13 cellular contexts compared by ENCODE assay signal in genomic region chr21:45031231-45032191, GRCh38. TPM values are rescaled to one million over a fixed set of nuclear protein-coding genes. Genes with fewer than 3 reads are reported as not detected.
A peak's percentile ranks its signal among the peaks of the same experiment; 100 is the strongest.
DNase-seq lines count a peak whose midpoint lies in the region; ATAC-seq and TF ChIP-seq lines count a peak whose summit lies in the region.
"Had no signal": no experiment of that assay in that cellular context is flagged by ENCODE, and none has a peak within 500 bp of the region (broad histone marks: within the 10 kb centered on the region; RNA-seq: fewer than 3 reads in every experiment).

No MANE protein-coding gene starts in this region.

- H3K79me1 ChIP-seq in mesenchymal stem cell (replicated peaks; ENCODE audit: low read length, poor library complexity, severe bottlenecking) = no peaks in the 10 kb centered on the region

- POLR2A ChIA-PET in PC-3 (lab: Charles Lee; ENCODE audit: unreplicated experiment) = no interaction called here

- TF ChIP-seq CTCF in PC-3 (conservative IDR thresholded peaks at IDR 0.05; ENCODE audit: low read depth, low read length) (no peak), coronary artery (IDR thresholded peaks at IDR 0.05) (no peak), tibial artery (IDR thresholded peaks at IDR 0.05) (no peak), CD14-positive monocyte (IDR thresholded peaks at IDR 0.05) (no peak)

- H3K9me3 ChIP-seq in PC-3 (ENCODE audit: low read length) (no peaks in the 10 kb centered on the region), mesenchymal stem cell (ENCODE audit: control insufficient read depth, low read length) (peaks cover 6% of the 10 kb centered on the region), tibial artery (no peaks in the 10 kb centered on the region)
- H3K9me3 ChIP-seq: neutrophil had no signal

- H3K27ac Mint-ChIP-seq in CD14-positive monocyte = no peak overlapping the region

- ATAC-seq in PC-3 = no peak

- H3K9me3 Mint-ChIP-seq in CD14-positive monocyte = peaks cover 2 to 10% (median 8%) of the 10 kb centered on the region in 7 donors

- H3K23ac ChIP-seq in mesenchymal stem cell (ENCODE audit: low read length in 2 of 2) = no peak overlapping the region

- H3K36me3 Mint-ChIP-seq in CD14-positive monocyte = no peaks in the 10 kb centered on the region

- no peak overlapping the region for H3K9ac ChIP-seq in PC-3 (ENCODE audit: low read length)
- no peak overlapping the region for H3K9ac ChIP-seq in mesenchymal stem cell (ENCODE audit: low read length)

- H3K9me2 ChIP-seq in PC-3 (replicated peaks; ENCODE audit: low read length) = no peaks in the 10 kb centered on the region

- H2BK12ac ChIP-seq in mesenchymal stem cell (ENCODE audit: low read length in 2 of 2) = no peak overlapping the region

- H3K36me3 ChIP-seq in PC-3 (ENCODE audit: low read depth, low read length) = no peaks in the 10 kb centered on the region
- H3K36me3 ChIP-seq in mesenchymal stem cell (ENCODE audit: control insufficient read depth in 1 of 2, insufficient read depth in 2 of 2, low read depth in 1 of 2, low read length in 2 of 2) = peaks cover 0 to 6% of the 10 kb centered on the region in 2 experiments
- H3K36me3 ChIP-seq in tibial artery = no peaks in the 10 kb centered on the region
- H3K36me3 ChIP-seq: neutrophil had no signal

- no peak for DNase-seq in PC-3
- no peak for DNase-seq in coronary artery (ENCODE audit: low spot score)
- DNase-seq in mesenchymal stem cell = no peak
- peak in 1 of 2 donors; percentile 67 for DNase-seq in tibial artery
- DNase-seq in CD14-positive monocyte (ENCODE audit: low spot score) = no peak
- no peak for DNase-seq in NCI-H2081 treated with DMSO at 0.1 percent for 48 hours (lab: John Stamatoyannopoulos, UW)
- no peak for DNase-seq in GOT3 (lab: John Stamatoyannopoulos, UW)
- no peak for DNase-seq in NCI-H510A (lab: John Stamatoyannopoulos, UW)
- DNase-seq: activated CD4-positive, alpha-beta T cell treated with anti-CD3 and anti-CD28 coated beads, Interleukin-2, amount 50 U/mL, for 4 hours; activated T-cell treated with anti-CD3 and anti-CD28 coated beads for 4 hours; Caco-2; stimulated activated naive CD4-positive, alpha-beta T cell had no signal

- H3K79me2 ChIP-seq in PC-3 (ENCODE audit: low read length) = no peaks in the 10 kb centered on the region

- 89% methylated on average over 31 of the region's 31 CpGs for WGBS in mesenchymal stem cell

- no peaks in the 10 kb centered on the region for H4K20me1 ChIP-seq in PC-3 (ENCODE audit: low read length)

- H4K91ac ChIP-seq in mesenchymal stem cell (ENCODE audit: low read length) = no peak overlapping the region

- H3K14ac ChIP-seq in mesenchymal stem cell (ENCODE audit: low read length in 2 of 2) = no peak overlapping the region

- H3K4me3 ChIP-seq in PC-3 (ENCODE audit: low read length) = no peak overlapping the region
- H3K4me3 ChIP-seq in coronary artery = no peak overlapping the region
- no peak overlapping the region for H3K4me3 ChIP-seq in mesenchymal stem cell (ENCODE audit: insufficient read depth in 1 of 2, low read depth in 1 of 2, low read length in 2 of 2)
- peak overlapping the region; percentile 10 to 30 for H3K4me3 ChIP-seq in tibial artery

- no peak overlapping the region for H3K18ac ChIP-seq in mesenchymal stem cell (ENCODE audit: low read depth in 1 of 2, low read length in 2 of 2)

- no peak overlapping the region for H4K8ac ChIP-seq in mesenchymal stem cell (ENCODE audit: low read length)

- no peak overlapping the region for H2BK5ac ChIP-seq in mesenchymal stem cell (ENCODE audit: low read depth, low read length, poor library complexity, severe bottlenecking)

- no peak overlapping the region for H2BK15ac ChIP-seq in mesenchymal stem cell (ENCODE audit: low read depth, poor library complexity, severe bottlenecking)

- H2AFZ ChIP-seq in PC-3 (ENCODE audit: low read length) (peak overlapping the region; percentile 30; the same call in 1 of the 2 replicates), mesenchymal stem cell (ENCODE audit: low read depth, low read length) (no peak overlapping the region)

- H3K4me1 Mint-ChIP-seq in CD14-positive monocyte = peaks cover 20% of the 10 kb centered on the region

- intact Hi-C loops in PC-3 (cut with micrococcal nuclease) (no loop called here), tibial artery (cut with DNase I; ENCODE audit: low total_unique reads) (loop anchor here (5.0 kb wide), 1 partner anchor 49 kb away; no protein-coding TSS in a partner anchor), CD14-positive monocyte (cut with micrococcal nuclease) (no loop called here)

- H3K4ac ChIP-seq in mesenchymal stem cell (ENCODE audit: low read depth in 1 of 2, low read length in 2 of 2) = no peak overlapping the region

- no peaks in the 10 kb centered on the region for H3K27me3 ChIP-seq in PC-3 (ENCODE audit: low read length)
- peaks cover 0 to 56% of the 10 kb centered on the region in 2 experiments for H3K27me3 ChIP-seq in mesenchymal stem cell (ENCODE audit: control insufficient read depth in 1 of 2, insufficient read depth in 1 of 2, low read length in 2 of 2)
- H3K27me3 ChIP-seq in tibial artery = no peaks in the 10 kb centered on the region

- CTCF ChIA-PET in PC-3 (lab: Charles Lee) = no interaction called here

- 0 out of 2 replicates have a peak overlapping the region, but pooled peaks have one; percentile 16 for H3K4me2 ChIP-seq in PC-3 (ENCODE audit: low read length)
- H3K4me2 ChIP-seq in mesenchymal stem cell (ENCODE audit: low read length, poor library complexity, severe bottlenecking) = peak overlapping the region; percentile 24

- H2BK120ac ChIP-seq in mesenchymal stem cell (ENCODE audit: low read depth, low read length) = no peak overlapping the region

- H3K4me1 ChIP-seq in PC-3 (ENCODE audit: insufficient read depth, low read length) = no peaks in the 10 kb centered on the region
- H3K4me1 ChIP-seq in mesenchymal stem cell (ENCODE audit: control insufficient read depth, insufficient read depth, low read depth, low read length) = peaks cover 45% of the 10 kb centered on the region
- peaks cover 10 to 91% (median 77%) of the 10 kb centered on the region in 4 donors for H3K4me1 ChIP-seq in tibial artery
- H3K4me1 ChIP-seq: Caco-2 had no signal

- H3K4me3 Mint-ChIP-seq in CD14-positive monocyte = peak overlapping the region in 1 of 2 donors; percentile 78

- H3K27ac ChIP-seq in PC-3 (ENCODE audit: low read length) (no peak overlapping the region), coronary artery (peak overlapping the region; percentile 86 to 98), mesenchymal stem cell (ENCODE audit: low read length, poor library complexity, severe bottlenecking) (peak overlapping the region; percentile 21), tibial artery (peak overlapping the region; percentile 97 to 98)
- H3K27ac ChIP-seq: neutrophil had no signal

- H3K27me3 Mint-ChIP-seq in CD14-positive monocyte (ENCODE audit: low read depth in 3 of 3) = peaks cover 0 to 18% (median 10%) of the 10 kb centered on the region in 3 donors

- H2AK5ac ChIP-seq in mesenchymal stem cell (ENCODE audit: low read length, severe bottlenecking) = peak overlapping the region; percentile 29

- H3F3A ChIP-seq in PC-3 (ENCODE audit: low read length, unreplicated experiment) = no peaks in the 10 kb centered on the region

- no TSS peak for BruUV-seq in PC-3 (replicated peaks; lab: Mats Ljungman, UMichigan)

RNA-seq across cellular contexts. Expression of gene ADARB1, which starts 42.9 kb away (rescaled TPM):
- total RNA-seq in PC-3 (2014; rRNA removed) = 14.1 and 21.0 TPM in 2 replicates
- 4.7 TPM for polyA plus RNA-seq in mesenchymal stem cell (2013, experiment 1 of 2)
- polyA plus RNA-seq in mesenchymal stem cell (2013, experiment 2 of 2) = 5.0 TPM
- polyA plus RNA-seq in CD14-positive monocyte = 1 to 10 TPM in 1 of 2 donors, under 1 TPM in 1; 0.40 to 1.0 TPM

Comparison
In these comparisons a context has a peak if more than half of its experiments do, and no peak if none do; other contexts are left out.
1. H3K4me3 ChIP-seq: peak in tibial artery (2 of 2); none in PC-3 (single experiment), coronary artery (single experiment) and mesenchymal stem cell (0 of 2).